ENCODE assay signal across 29 cellular contexts in genomic region chr5:103135461-103135860, GRCh38.
"Had no signal": no experiment of that assay in that cellular context is flagged by ENCODE, and none has a peak within 500 bp of the region (broad histone marks: within the 10 kb centered on the region; RNA-seq: fewer than 3 reads in every experiment).

No MANE protein-coding gene starts in this region.

- H3K27me3 Mint-ChIP-seq: stimulated activated memory B cell treated with anti-CD40 and anti-IgM and Interleukin-4, amounts not matched to agents 10 μg/mL and 1 μg/mL and 100 μg/mL, for 72 hours; stimulated activated naive B cell treated with anti-CD40 and anti-IgM and Interleukin-4, amounts not matched to agents 10 μg/mL and 1 μg/mL and 100 μg/mL, for 72 hours; stimulated activated naive CD8-positive, alpha-beta T cell treated with anti-CD3 and anti-CD28 coated beads, Interleukin-15, amount 100 ng/mL, for 72 hours; stimulated activated naive CD8-positive, alpha-beta T cell treated with anti-CD3 and anti-CD28 coated beads, Interleukin-15, Interleukin-2, amounts not matched to agents 100 ng/mL and 50 ng/mL, for 24 hours; type B pancreatic cell had no signal

- H3K27ac Mint-ChIP-seq: stimulated activated naive CD8-positive, alpha-beta T cell treated with anti-CD3 and anti-CD28 coated beads, Interleukin-15, amount 100 ng/mL, for 72 hours; stimulated activated naive CD8-positive, alpha-beta T cell treated with anti-CD3 and anti-CD28 coated beads, Interleukin-15, Interleukin-2, amounts not matched to agents 100 ng/mL and 50 ng/mL, for 24 hours; type B pancreatic cell had no signal

- H3K36me3 ChIP-seq: uterus had no signal

- DNase-seq: stimulated activated CD4-positive, alpha-beta T cell treated with anti-CD3 and anti-CD28 coated beads, Interleukin-2, amount 100 ng/mL, for 48 hours; stimulated activated CD4-positive, alpha-beta T cell treated with anti-CD3 and anti-CD28 coated beads, Interleukin-4, amount 100 ng/mL, for 1 hour; stimulated activated CD4-positive, alpha-beta T cell treated with anti-CD3 and anti-CD28 coated beads, Interleukin-4, amount 100 ng/mL, for 24 hours; stimulated activated CD4-positive, alpha-beta T cell treated with anti-CD3 and anti-CD28 coated beads, Interleukin-4, amount 100 ng/mL, for 4 hours; stimulated activated CD8-positive, alpha-beta memory T cell treated with anti-CD3 and anti-CD28 coated beads, Interleukin-4, amount 100 ng/mL, for 48 hours; stimulated activated naive B cell treated with anti-CD40 and anti-IgM and Interleukin-4, amounts not matched to agents 10 μg/mL and 1 μg/mL and 100 μg/mL, for 72 hours; stimulated activated naive CD4-positive, alpha-beta T cell; stimulated activated naive CD4-positive, alpha-beta T cell treated with Interleukin-2 at 50 U/mL for 16 hours; stimulated activated naive CD8-positive, alpha-beta T cell treated with anti-CD3 and anti-CD28 coated beads, Interleukin-15, amount 100 ng/mL, for 72 hours; stimulated activated naive CD8-positive, alpha-beta T cell treated with anti-CD3 and anti-CD28 coated beads, Interleukin-15, Interleukin-2, amounts not matched to agents 100 U/mL and 50 U/mL, for 24 hours; stomach; substantia nigra; testis; thyroid gland; tibial artery; transverse colon; trophoblast cell; upper lobe of left lung; upper lobe of right lung; uterus had no signal

- H3K27ac ChIP-seq: stomach, suprapubic skin, testis, thoracic aorta, thyroid gland, tibial artery, tibial nerve, transverse colon, upper lobe of left lung, upper lobe of right lung, uterus, vagina had no signal

- ATAC-seq: stimulated activated effector memory CD8-positive, alpha-beta T cell treated with anti-CD3 and anti-CD28 coated beads, Interleukin-12 subunit alpha, Interleukin-12 subunit beta, amount 100 ng/mL, for 72 hours; stimulated activated memory B cell treated with anti-CD40 and anti-IgM and Interleukin-4, amounts not matched to agents 10 μg/mL and 1 μg/mL and 100 μg/mL, for 72 hours; stimulated activated naive B cell treated with anti-CD40 and anti-IgM and Interleukin-4, amounts not matched to agents 10 μg/mL and 1 μg/mL and 100 μg/mL, for 72 hours; stimulated activated naive CD8-positive, alpha-beta T cell treated with anti-CD3 and anti-CD28 coated beads, Interleukin-15, amount 100 ng/mL, for 72 hours; stimulated activated naive CD8-positive, alpha-beta T cell treated with anti-CD3 and anti-CD28 coated beads, Interleukin-15, Interleukin-2, amounts not matched to agents 100 U/mL and 50 U/mL, for 24 hours; upper lobe of right lung had no signal

- H3K9me3 ChIP-seq: stomach, suprapubic skin, testis, thoracic aorta, thyroid gland, tibial artery, tibial nerve, transverse colon, upper lobe of left lung, upper lobe of right lung, uterus, vagina had no signal

- H3K4me3 ChIP-seq: stomach, suprapubic skin, testis, thoracic aorta, thyroid gland, tibial artery, tibial nerve, transverse colon, upper lobe of left lung, upper lobe of right lung, uterus, vagina had no signal

- H3K27me3 ChIP-seq: stomach, suprapubic skin, testis, thyroid gland, tibial artery, tibial nerve, transverse colon, upper lobe of left lung, upper lobe of right lung, uterus, vagina had no signal

- H3K9me3 Mint-ChIP-seq: stimulated activated effector memory CD8-positive, alpha-beta T cell treated with anti-CD3 and anti-CD28 coated beads, Interleukin-12 subunit alpha, Interleukin-12 subunit beta, amount 100 ng/mL, for 72 hours; stimulated activated memory B cell treated with anti-CD40 and anti-IgM and Interleukin-4, amounts not matched to agents 10 μg/mL and 1 μg/mL and 100 μg/mL, for 72 hours; stimulated activated naive B cell treated with anti-CD40 and anti-IgM and Interleukin-4, amounts not matched to agents 10 μg/mL and 1 μg/mL and 100 μg/mL, for 72 hours; stimulated activated naive CD8-positive, alpha-beta T cell treated with anti-CD3 and anti-CD28 coated beads, Interleukin-15, amount 100 ng/mL, for 72 hours; stimulated activated naive CD8-positive, alpha-beta T cell treated with anti-CD3 and anti-CD28 coated beads, Interleukin-15, Interleukin-2, amounts not matched to agents 100 ng/mL and 50 ng/mL, for 24 hours; type B pancreatic cell had no signal

- H3K4me3 Mint-ChIP-seq: stimulated activated effector memory CD8-positive, alpha-beta T cell treated with anti-CD3 and anti-CD28 coated beads, Interleukin-12 subunit alpha, Interleukin-12 subunit beta, amount 100 ng/mL, for 72 hours; stimulated activated memory B cell treated with anti-CD40 and anti-IgM and Interleukin-4, amounts not matched to agents 10 μg/mL and 1 μg/mL and 100 μg/mL, for 72 hours; stimulated activated naive B cell treated with anti-CD40 and anti-IgM and Interleukin-4, amounts not matched to agents 10 μg/mL and 1 μg/mL and 100 μg/mL, for 72 hours; stimulated activated naive CD8-positive, alpha-beta T cell treated with anti-CD3 and anti-CD28 coated beads, Interleukin-15, amount 100 ng/mL, for 72 hours; stimulated activated naive CD8-positive, alpha-beta T cell treated with anti-CD3 and anti-CD28 coated beads, Interleukin-15, Interleukin-2, amounts not matched to agents 100 ng/mL and 50 ng/mL, for 24 hours; type B pancreatic cell had no signal

- FAIRE-seq: urothelium cell line had no signal

- H3K4me1 ChIP-seq: suprapubic skin, testis, thyroid gland, upper lobe of left lung, upper lobe of right lung, uterus, vagina had no signal
